Comparison of ENCODE assay signal across 12 cellular contexts in the genomic region with DNA sequence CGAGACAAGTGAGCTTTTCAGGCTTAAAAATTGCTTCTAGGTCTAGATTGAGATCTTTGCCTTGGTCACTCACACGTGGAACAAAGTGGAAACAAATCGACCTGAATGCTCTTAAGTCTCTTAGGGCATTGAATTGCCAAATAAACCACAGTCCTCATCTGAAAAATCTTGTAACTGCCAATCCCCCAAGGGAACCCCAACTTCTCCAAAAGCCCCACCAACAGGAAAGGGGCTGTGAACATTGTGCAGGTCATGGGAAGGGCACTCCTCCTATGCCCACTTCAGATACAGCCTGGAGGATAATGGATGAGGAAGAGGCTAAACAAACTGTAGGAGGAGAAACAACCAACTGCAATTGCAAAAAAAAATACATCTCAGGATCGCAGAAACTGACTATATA.
"Had no signal": no experiment of that assay in that cellular context is flagged by ENCODE, and none has a peak within 500 bp of the region (broad histone marks: within the 10 kb centered on the region; RNA-seq: fewer than 3 reads in every experiment).

No MANE protein-coding gene starts in this region.

- H3K4me3 ChIP-seq: colonic mucosa, esophagus squamous epithelium, transverse colon had no signal

- H3K9me3 ChIP-seq: colonic mucosa, esophagus squamous epithelium, transverse colon had no signal

- DNase-seq: activated CD4-positive, alpha-beta memory T cell treated with anti-CD3 and anti-CD28 coated beads, Interleukin-2, amount 10 ng/mL, durations not matched to agents 7 days and 5 days; activated CD8-positive, alpha-beta memory T cell treated with anti-CD3 and anti-CD28 coated beads, Interleukin-2, amount 50 U/mL, for 48 hours; activated naive CD4-positive, alpha-beta T cell; activated naive CD8-positive, alpha-beta T cell treated with anti-CD3 and anti-CD28 coated beads, Interleukin-2, amount 50 U/mL, for 24 hours; colonic mucosa; esophagus squamous epithelium; glutamatergic neuron; naive thymus-derived CD4-positive, alpha-beta T cell; right cardiac atrium; stimulated activated CD4-positive, alpha-beta T cell treated with anti-CD3 and anti-CD28 coated beads, Interleukin-1b, Interleukin-23, amount 100 ng/mL, for 48 hours; stimulated activated naive B cell treated with anti-CD40 and anti-IgM and Interleukin-4, amounts not matched to agents 10 μg/mL and 1 μg/mL and 100 μg/mL, for 72 hours; transverse colon had no signal

- H3K4me1 ChIP-seq: colonic mucosa, transverse colon had no signal

- H3K27ac ChIP-seq: colonic mucosa, esophagus squamous epithelium, transverse colon had no signal

- ATAC-seq: activated naive CD8-positive, alpha-beta T cell treated with anti-CD3 and anti-CD28 coated beads, Interleukin-2, amount 50 U/mL, for 24 hours; naive thymus-derived CD4-positive, alpha-beta T cell; right cardiac atrium had no signal

- H3K36me3 ChIP-seq: colonic mucosa, esophagus squamous epithelium, transverse colon had no signal

- H3K27me3 ChIP-seq: colonic mucosa, esophagus squamous epithelium, transverse colon had no signal
